10 cellular contexts compared by ENCODE assay signal in genomic region chr9:129491486-129491855, GRCh38.
DNase-seq lines count a peak whose midpoint lies in the region; ATAC-seq and TF ChIP-seq lines count a peak whose summit lies in the region.
"Had no signal": no experiment of that assay in that cellular context is flagged by ENCODE, and none has a peak within 500 bp of the region (broad histone marks: within the 10 kb centered on the region; RNA-seq: fewer than 3 reads in every experiment).

No MANE protein-coding gene starts in this region.

- H3K27me3 Mint-ChIP-seq in CD4-positive, alpha-beta T cell = peaks cover 8% of the 10 kb centered on the region
- peaks cover 81% of the 10 kb centered on the region for H3K27me3 Mint-ChIP-seq in WTC11 (ENCODE audit: low read depth)

- H3K4me1 Mint-ChIP-seq in CD4-positive, alpha-beta T cell (ENCODE audit: low read depth) = peaks cover 65% of the 10 kb centered on the region
- peaks cover 55% of the 10 kb centered on the region for H3K4me1 Mint-ChIP-seq in WTC11

- DNase-seq in CD4-positive, alpha-beta T cell = no peak
- DNase-seq in WTC11 (ENCODE audit: low spot score) = no peak
- DNase-seq in cardiac septum (ENCODE audit: low spot score) = peak; percentile 86
- peak; percentile 36 for DNase-seq in retina
- no peak for DNase-seq in NCI-H524 treated with DMSO at 0.1 percent for 48 hours (lab: John Stamatoyannopoulos, UW)
- no peak for DNase-seq in 8988T
- DNase-seq: activated B cell treated with CpG ODN at 0.5 μM for 24 hours, NCI-H1048 had no signal

- peak overlapping the region; percentile 94 for H3K27ac Mint-ChIP-seq in CD4-positive, alpha-beta T cell
- no peak overlapping the region for H3K27ac Mint-ChIP-seq in WTC11
- H3K27ac Mint-ChIP-seq: activated B cell treated with CpG ODN at 0.5 μM for 24 hours had no signal

- H3K27me3 ChIP-seq in CD4-positive, alpha-beta T cell (ENCODE audit: control insufficient read depth, insufficient read depth, low read length) = no peaks in the 10 kb centered on the region

- H3K9me3 ChIP-seq in CD4-positive, alpha-beta T cell (ENCODE audit: control insufficient read depth, low read length) = no peaks in the 10 kb centered on the region

- CTCF ChIA-PET in CD4-positive, alpha-beta T cell (lab: Charles Lee) = no interaction called here
- CTCF ChIA-PET in WTC11 (lab: Charles Lee) = interaction anchor here (0.7 kb wide), 1 partner anchor 105 kb away, joined by 3 read pairs; no protein-coding TSS in a partner anchor

- no peak overlapping the region for H3K27ac ChIP-seq in CD4-positive, alpha-beta T cell (ENCODE audit: low read depth, low read length)

- H3K36me3 Mint-ChIP-seq in CD4-positive, alpha-beta T cell (ENCODE audit: low read depth) = peaks cover 14% of the 10 kb centered on the region
- no peaks in the 10 kb centered on the region for H3K36me3 Mint-ChIP-seq in WTC11

- POLR2A ChIA-PET in CD4-positive, alpha-beta T cell (lab: Charles Lee) = no interaction called here
- POLR2A ChIA-PET in WTC11 (lab: Charles Lee) = no interaction called here

- TF ChIP-seq CTCF in CD4-positive, alpha-beta T cell (IDR thresholded peaks at IDR 0.05) = no peak
- TF ChIP-seq CTCF in WTC11 (IDR thresholded peaks at IDR 0.05) = no peak

- no peak for ATAC-seq in CD4-positive, alpha-beta T cell (ENCODE audit: poor library complexity)
- ATAC-seq in WTC11 (no peak), GM21526 (IDR thresholded peaks at IDR 0.05; ENCODE audit: low FRiP score, unreplicated experiment) (no peak), GM21723 (IDR thresholded peaks at IDR 0.05; ENCODE audit: unreplicated experiment) (no peak)

- no peaks in the 10 kb centered on the region for H3K9me3 Mint-ChIP-seq in CD4-positive, alpha-beta T cell
- no peaks in the 10 kb centered on the region for H3K9me3 Mint-ChIP-seq in WTC11
- H3K9me3 Mint-ChIP-seq: activated B cell treated with CpG ODN at 0.5 μM for 24 hours had no signal

- H3K4me3 Mint-ChIP-seq in CD4-positive, alpha-beta T cell = no peak overlapping the region
- no peak overlapping the region for H3K4me3 Mint-ChIP-seq in WTC11
- H3K4me3 Mint-ChIP-seq: activated B cell treated with CpG ODN at 0.5 μM for 24 hours had no signal

- intact Hi-C loops in CD4-positive, alpha-beta T cell (cut with DNase I, micrococcal nuclease) = loop anchor here (2.0 to 10.0 kb wide), 3 partner anchors 79 to 116 kb away; no protein-coding TSS in a partner anchor
- intact Hi-C loops in cardiac septum (cut with DNase I) = no loop called here

TF ChIP-seq in WTC11, 78 proteins besides CTCF, POLR2A, EP300 and RAD21:
- TF ChIP-seq E2F1 (CRISPR knock-in tag; IDR thresholded peaks at IDR 0.05) = no peak
- no peak for TF ChIP-seq RELA (CRISPR knock-in tag; IDR thresholded peaks at IDR 0.05; ENCODE audit: borderline replicate concordance)
- TF ChIP-seq ESRRA (CRISPR knock-in tag; IDR thresholded peaks at IDR 0.05; ENCODE audit: borderline replicate concordance) = no peak
- TF ChIP-seq ZNF317 (CRISPR knock-in tag; IDR thresholded peaks at IDR 0.05; ENCODE audit: borderline replicate concordance, low read depth) = no peak
- TF ChIP-seq USF1 (CRISPR knock-in tag; IDR thresholded peaks at IDR 0.05) = peak; percentile 39; the same call in 1 of the 2 replicates
- no peak for TF ChIP-seq SMAD3 (CRISPR knock-in tag; IDR thresholded peaks at IDR 0.05; ENCODE audit: borderline replicate concordance)
- TF ChIP-seq USF2 (CRISPR knock-in tag; IDR thresholded peaks at IDR 0.05) = peak; percentile 44; the same call in 1 of the 2 replicates
- TF ChIP-seq ZMAT4 (CRISPR knock-in tag; IDR thresholded peaks at IDR 0.05) = no peak
- no peak for TF ChIP-seq CDX4 (CRISPR knock-in tag; IDR thresholded peaks at IDR 0.05; ENCODE audit: borderline replicate concordance)

Comparison
In these comparisons a context has a peak if more than half of its experiments do, and no peak if none do; other contexts are left out.
1. DNase-seq: peak in cardiac septum (single experiment) and retina (single experiment); none in CD4-positive, alpha-beta T cell (0 of 10), WTC11 (single experiment), NCI-H524 treated with DMSO at 0.1 percent for 48 hours (single experiment) and 8988T (single experiment).